ENCODE assay signal across 16 cellular contexts in genomic region chr1:177278626-177279390, GRCh38.
A peak's percentile ranks its signal among the peaks of the same experiment; 100 is the strongest.
DNase-seq lines count a peak whose midpoint lies in the region; FAIRE-seq and TF ChIP-seq lines count a peak whose summit lies in the region.
"Had no signal": no experiment of that assay in that cellular context is flagged by ENCODE, and none has a peak within 500 bp of the region (broad histone marks: within the 10 kb centered on the region; RNA-seq: fewer than 3 reads in every experiment).

No MANE protein-coding gene starts in this region.

- intact Hi-C loops in left ventricle myocardium inferior (cut with micrococcal nuclease): no loop called here

- FAIRE-seq in RCC 7860 (lab: Jason Lieb, UNC): no peak
- FAIRE-seq: GM18507 had no signal

- no peaks in the 10 kb centered on the region for H3K27me3 ChIP-seq in cardiac muscle cell
- H3K27me3 ChIP-seq in left ventricle myocardium inferior (ENCODE audit: low read depth): no peaks in the 10 kb centered on the region
- H3K27me3 ChIP-seq in brain microvascular endothelial cell (replicated peaks): no peaks in the 10 kb centered on the region
- H3K27me3 ChIP-seq: BLaER1 treated with 17β-estradiol and CSF1 and Interleukin-3, amounts not matched to agents 10 nM and 100 nM; transverse colon had no signal

- H3K9me3 ChIP-seq in cardiac muscle cell (ENCODE audit: low read depth) (no peaks in the 10 kb centered on the region), left ventricle myocardium inferior (replicated peaks) (no peaks in the 10 kb centered on the region)
- H3K9me3 ChIP-seq: BLaER1 treated with 17β-estradiol and CSF1 and Interleukin-3, amounts not matched to agents 10 nM and 100 nM; psoas muscle; transverse colon had no signal

- H3K4me3 ChIP-seq in cardiac muscle cell (no peak overlapping the region), left ventricle myocardium inferior (no peak overlapping the region), brain microvascular endothelial cell (ENCODE audit: low read depth, low read length) (no peak overlapping the region)
- H3K4me3 ChIP-seq: BLaER1 treated with 17β-estradiol and CSF1 and Interleukin-3, amounts not matched to agents 10 nM and 100 nM; psoas muscle; transverse colon had no signal

- H3K36me3 ChIP-seq in cardiac muscle cell (no peaks in the 10 kb centered on the region), left ventricle myocardium inferior (no peaks in the 10 kb centered on the region), brain microvascular endothelial cell (replicated peaks) (no peaks in the 10 kb centered on the region)
- H3K36me3 ChIP-seq: BLaER1 treated with 17β-estradiol and CSF1 and Interleukin-3, amounts not matched to agents 10 nM and 100 nM; transverse colon had no signal

- TF ChIP-seq CTCF in cardiac muscle cell (IDR thresholded peaks at IDR 0.05; ENCODE audit: low read depth, low read length) (peak; percentile 10), left ventricle myocardium inferior (IDR thresholded peaks at IDR 0.05; ENCODE audit: borderline replicate concordance) (no peak), brain microvascular endothelial cell (IDR thresholded peaks at IDR 0.05; ENCODE audit: low read depth, low read length, missing control alignments) (peak; percentile 33)

- in situ Hi-C loops in brain microvascular endothelial cell (cut with HindIII; ENCODE audit: low pct_ligation_motif_present, low sequenced_read_pairs): no loop called here

- H3K4me1 ChIP-seq in cardiac muscle cell (ENCODE audit: low read depth): peaks cover 10% of the 10 kb centered on the region
- peaks cover 23% of the 10 kb centered on the region for H3K4me1 ChIP-seq in left ventricle myocardium inferior
- H3K4me1 ChIP-seq: BLaER1 treated with 17β-estradiol and CSF1 and Interleukin-3, amounts not matched to agents 10 nM and 100 nM had no signal

- no peak overlapping the region for H3K27ac ChIP-seq in cardiac muscle cell
- no peak overlapping the region for H3K27ac ChIP-seq in left ventricle myocardium inferior (replicated peaks)
- H3K27ac ChIP-seq in brain microvascular endothelial cell: no peak overlapping the region
- H3K27ac ChIP-seq: BLaER1 treated with 17β-estradiol and CSF1 and Interleukin-3, amounts not matched to agents 10 nM and 100 nM; psoas muscle; transverse colon had no signal

- DNase-seq in cardiac muscle cell (ENCODE audit: low read depth in 1 of 2, low spot score in 1 of 2): peak in 1 of 2 donors; percentile 63
- no peak for DNase-seq in left ventricle myocardium inferior
- peak; percentile 28 for DNase-seq in brain microvascular endothelial cell
- DNase-seq in iris pigment epithelial cell (ENCODE audit: low read depth): peak; percentile 83
- DNase-seq in RCC 7860 (ENCODE audit: low spot score): no peak
- no peak for DNase-seq in activated CD4-positive, alpha-beta T cell treated with anti-CD3 and anti-CD28 coated beads for 1 hour
- DNase-seq in occipital lobe (lab: John Stamatoyannopoulos, UW): no peak
- no peak for DNase-seq in NCI-H2196 treated with DMSO at 0.1 percent for 48 hours (lab: John Stamatoyannopoulos, UW; ENCODE audit: unreplicated experiment)
- DNase-seq: activated CD4-positive, alpha-beta memory T cell treated with anti-CD3 and anti-CD28 coated beads for 36 hours; activated T-cell treated with anti-CD3 and anti-CD28 coated beads, Interleukin-2, amount 50 U/mL, for 72 hours; NCI-H1694; stimulated activated naive CD4-positive, alpha-beta T cell treated with Interleukin-2 at 50 U/mL for 16 hours; transverse colon had no signal

Comparison
In these comparisons a context has a peak if more than half of its experiments do, and no peak if none do; other contexts are left out.
1. DNase-seq: peak in brain microvascular endothelial cell (single experiment) and iris pigment epithelial cell (single experiment); none in left ventricle myocardium inferior (single experiment), RCC 7860 (single experiment), activated CD4-positive, alpha-beta T cell treated with anti-CD3 and anti-CD28 coated beads for 1 hour (single experiment), occipital lobe (single experiment) and NCI-H2196 treated with DMSO at 0.1 percent for 48 hours (single experiment).